Comparison of ENCODE assay signal across 13 cellular contexts in the genomic region with DNA sequence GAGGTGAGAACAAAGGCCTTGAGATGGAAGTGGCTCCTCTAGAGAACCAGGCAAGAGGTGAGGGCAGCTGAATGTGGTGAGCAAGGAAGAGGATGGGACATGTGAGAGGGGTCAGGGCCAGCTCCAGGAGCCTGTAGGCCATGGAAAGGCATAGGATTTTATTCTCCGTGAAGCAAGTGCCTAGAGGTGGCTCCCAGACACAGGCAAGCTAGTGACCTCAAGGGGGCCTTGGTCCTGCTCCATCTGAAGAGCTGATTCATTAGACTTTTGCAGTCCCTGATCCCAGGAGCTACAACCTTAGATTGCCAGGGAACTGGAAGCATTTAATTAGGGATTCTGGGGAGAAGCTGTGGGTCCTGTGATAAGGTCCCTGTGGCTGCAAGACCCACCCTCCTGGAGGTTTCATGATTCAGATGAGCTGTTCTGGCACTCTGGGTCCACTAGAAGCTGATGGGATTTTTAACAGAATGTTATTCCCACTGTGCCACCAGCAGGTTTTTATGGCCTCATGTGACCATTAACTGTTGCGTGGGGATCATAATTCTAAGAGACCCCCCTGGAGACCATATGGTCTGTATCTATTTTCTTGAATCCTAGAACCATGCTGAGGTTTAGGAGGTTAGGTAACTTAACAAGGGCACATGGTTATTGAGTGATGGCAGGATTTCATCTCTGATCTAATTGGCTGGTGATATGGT.
"Had no signal": no experiment of that assay in that cellular context is flagged by ENCODE, and none has a peak within 500 bp of the region (broad histone marks: within the 10 kb centered on the region; RNA-seq: fewer than 3 reads in every experiment).

No MANE protein-coding gene starts in this region.

- H3K4me1 ChIP-seq: uterus had no signal

- H3K9me3 Mint-ChIP-seq: activated naive CD4-positive, alpha-beta T cell treated with anti-CD3 and anti-CD28 coated beads, Interleukin-2, amount 50 U/mL, for 24 hours had no signal

- H3K9me3 ChIP-seq: ovary, thyroid gland, uterus had no signal

- H3K36me3 ChIP-seq: ovary, uterus had no signal

- H3K4me3 ChIP-seq: dorsolateral prefrontal cortex, ovary, thyroid gland, uterus had no signal

- H3K27ac ChIP-seq: dorsolateral prefrontal cortex, ovary, thyroid gland, uterus had no signal

- H3K27me3 Mint-ChIP-seq: activated naive CD4-positive, alpha-beta T cell treated with anti-CD3 and anti-CD28 coated beads, Interleukin-2, amount 50 U/mL, for 24 hours had no signal

- H3K4me3 Mint-ChIP-seq: activated naive CD4-positive, alpha-beta T cell treated with anti-CD3 and anti-CD28 coated beads, Interleukin-2, amount 50 U/mL, for 24 hours; mesothelial cell of epicardium; neural crest cell had no signal

- DNase-seq: activated CD4-positive, alpha-beta T cell treated with anti-CD3 and anti-CD28 coated beads, Interleukin-2, amount 50 U/mL, for 1 hour; activated T-cell treated with anti-CD3 and anti-CD28 coated beads, Interleukin-2, amount 50 U/mL, for 1 hour; amniotic stem cell; dorsolateral prefrontal cortex; hippocampal formation; kidney glomerular epithelial cell; ovary; stimulated activated CD4-positive, alpha-beta T cell treated with anti-CD3 and anti-CD28 coated beads, Interleukin-1b, Interleukin-23, amount 100 ng/mL, for 48 hours; thyroid gland; uterus had no signal

- H3K27me3 ChIP-seq: dorsolateral prefrontal cortex, ovary, thyroid gland, uterus had no signal

- H3K27ac Mint-ChIP-seq: activated naive CD4-positive, alpha-beta T cell treated with anti-CD3 and anti-CD28 coated beads, Interleukin-2, amount 50 U/mL, for 24 hours; mesothelial cell of epicardium had no signal

- H3K4me1 Mint-ChIP-seq: activated naive CD4-positive, alpha-beta T cell treated with anti-CD3 and anti-CD28 coated beads, Interleukin-2, amount 50 U/mL, for 24 hours; mesothelial cell of epicardium; neural crest cell had no signal
